23 cellular contexts compared by ENCODE assay signal in the genomic region with DNA sequence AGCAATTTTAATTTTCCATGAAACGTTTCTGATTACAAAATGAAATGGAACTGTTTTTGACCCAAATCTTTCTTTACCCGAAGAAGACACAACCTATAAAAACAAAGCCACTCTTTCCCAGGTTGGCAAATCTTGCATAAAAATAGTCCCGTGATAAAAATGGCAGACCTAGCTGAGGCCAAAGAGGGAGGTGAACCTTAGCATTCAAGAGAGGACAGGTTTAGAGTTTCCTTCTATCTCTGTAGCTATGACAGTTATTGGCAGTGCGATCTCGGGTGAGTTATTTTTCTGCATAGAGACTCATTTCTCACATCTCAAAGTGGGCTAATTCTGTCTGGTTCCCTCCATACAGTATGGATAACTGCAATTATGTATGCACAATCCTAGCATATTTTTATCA.
"Had no signal": no experiment of that assay in that cellular context is flagged by ENCODE, and none has a peak within 500 bp of the region (broad histone marks: within the 10 kb centered on the region; RNA-seq: fewer than 3 reads in every experiment).

No MANE protein-coding gene starts in this region.

- ATAC-seq: foreskin keratinocyte; left colon; natural killer cell treated with Interleukin-12 subunit alpha and Interleukin-12 subunit beta and Interleukin-15 and Interleukin-18, amount 100 ng/mL, for 72 hours; right lobe of liver; stimulated activated naive B cell treated with anti-CD40 and anti-IgM and Interleukin-4, amounts not matched to agents 10 μg/mL and 1 μg/mL and 100 μg/mL, for 72 hours; stimulated activated naive CD8-positive, alpha-beta T cell treated with anti-CD3 and anti-CD28 coated beads, Interleukin-15, amount 100 ng/mL, for 72 hours had no signal

- FAIRE-seq: endometrium had no signal

- H3K36me3 ChIP-seq: esophagus muscularis mucosa, prostate gland, right lobe of liver, transverse colon had no signal

- H3K4me3 ChIP-seq: esophagus muscularis mucosa, lung, prostate gland, right lobe of liver, testis, transverse colon had no signal

- H3K4me1 ChIP-seq: foreskin keratinocyte, parathyroid adenoma, prostate gland, right lobe of liver, testis, transverse colon had no signal

- H3K9ac ChIP-seq: parathyroid adenoma had no signal

- H3K9me3 ChIP-seq: esophagus muscularis mucosa, prostate gland, right lobe of liver, testis, transverse colon had no signal

- H3K27ac ChIP-seq: foreskin keratinocyte, parathyroid adenoma, prostate gland, right lobe of liver, testis, transverse colon had no signal

- H3K79me2 ChIP-seq: parathyroid adenoma had no signal

- H3K27me3 ChIP-seq: esophagus muscularis mucosa, foreskin keratinocyte, right lobe of liver, testis, transverse colon had no signal

- H2AFZ ChIP-seq: parathyroid adenoma had no signal

- DNase-seq: effector memory CD4-positive, alpha-beta T cell; foreskin keratinocyte; head of caudate nucleus; hippocampal formation; left colon; left ventricle myocardium superior; mesenchymal stem cell; midbrain; occipital lobe; retina; right lobe of liver; stimulated activated CD4-positive, alpha-beta T cell treated with anti-CD3 and anti-CD28 coated beads, Interleukin-2, amount 100 ng/mL, for 24 hours; stimulated activated CD4-positive, alpha-beta T cell treated with anti-CD3 and anti-CD28 coated beads, Interleukin-4, amount 100 ng/mL, for 4 hours; stimulated activated naive B cell treated with anti-CD40 and anti-IgM and Interleukin-4, amounts not matched to agents 10 μg/mL and 1 μg/mL and 100 μg/mL, for 72 hours; stimulated activated naive CD8-positive, alpha-beta T cell treated with anti-CD3 and anti-CD28 coated beads, Interleukin-15, amount 100 ng/mL, for 72 hours; testis; transverse colon had no signal
